8 cellular contexts compared by ENCODE assay signal in the genomic region with DNA sequence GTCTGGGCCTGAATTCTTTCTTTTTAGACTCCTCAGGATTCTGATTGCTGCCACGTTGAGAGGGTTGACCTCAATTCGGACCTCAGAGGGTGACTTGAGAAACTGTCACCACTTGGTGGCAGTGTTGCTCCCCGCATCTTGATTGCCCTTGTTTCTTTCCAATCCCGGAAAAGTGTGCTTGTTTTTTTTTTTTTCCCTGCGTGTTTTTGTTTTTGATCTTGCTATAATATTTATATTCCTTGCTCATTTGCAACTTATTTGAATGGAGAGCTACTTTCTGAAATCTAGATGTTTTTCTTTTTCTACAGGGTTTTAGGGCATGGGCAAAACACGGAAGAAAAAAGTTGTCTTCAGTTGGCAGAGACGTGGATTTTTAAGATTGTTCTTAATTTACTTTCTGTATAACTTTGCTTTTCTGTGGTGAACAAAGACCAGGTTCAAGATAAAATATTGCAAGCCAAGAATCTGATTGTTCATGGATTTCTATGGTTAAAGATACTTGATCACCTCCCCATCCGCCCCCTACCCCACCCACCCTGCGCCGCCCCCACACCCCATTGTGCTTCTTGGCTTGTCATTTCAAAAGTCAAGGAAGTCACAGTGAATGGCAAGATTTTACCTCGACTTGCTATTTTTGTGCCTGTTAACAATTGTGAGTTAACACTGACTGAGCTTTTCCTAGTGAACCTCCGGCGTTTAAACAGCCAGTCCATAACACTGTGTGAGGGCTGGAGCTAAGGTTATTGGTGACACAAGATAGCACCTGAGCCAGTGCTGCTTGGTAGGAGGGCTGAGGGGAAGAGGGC.
DNase-seq lines count a peak whose midpoint lies in the region; ATAC-seq, FAIRE-seq and TF ChIP-seq lines count a peak whose summit lies in the region.

No MANE protein-coding gene starts in this region.

- no peak for ATAC-seq in GM21423 (IDR thresholded peaks at IDR 0.05; ENCODE audit: unreplicated experiment)

- H3K4me1 ChIP-seq in neural progenitor cell (peaks cover 8% of the 10 kb centered on the region), stomach smooth muscle (ENCODE audit: control insufficient read depth, insufficient read depth, low read length) (peaks cover 26% of the 10 kb centered on the region)

- H3K4me1 Mint-ChIP-seq in activated T-helper 1 cell treated with anti-CD3 and anti-CD28 coated beads, Interleukin-12 subunit alpha, Interleukin-12 subunit beta, Interleukin-2, Interleukin-4 antibody, amounts not matched to agents 30 ng/mL and 10 ng/mL and 1 ng/mL, durations not matched to agents 14 hours and 24 hours and 36 hours (ENCODE audit: low read depth): peaks cover 16% of the 10 kb centered on the region
- peaks cover 50% of the 10 kb centered on the region for H3K4me1 Mint-ChIP-seq in neural progenitor cell

- H3K9me3 Mint-ChIP-seq in activated T-helper 1 cell treated with anti-CD3 and anti-CD28 coated beads, Interleukin-12 subunit alpha, Interleukin-12 subunit beta, Interleukin-2, Interleukin-4 antibody, amounts not matched to agents 30 ng/mL and 10 ng/mL and 1 ng/mL, durations not matched to agents 14 hours and 24 hours and 36 hours: no peaks in the 10 kb centered on the region
- no peaks in the 10 kb centered on the region for H3K9me3 Mint-ChIP-seq in neural progenitor cell

- H3K4me2 ChIP-seq in neural progenitor cell: no peak overlapping the region

- peak; percentile 75 for FAIRE-seq in RCC 7860 (lab: Jason Lieb, UNC)

- H3K9ac ChIP-seq in neural progenitor cell (no peak overlapping the region), stomach smooth muscle (ENCODE audit: low read length in 2 of 2) (no peak overlapping the region)

- no peak overlapping the region for H3K27ac ChIP-seq in neural progenitor cell
- H3K27ac ChIP-seq in stomach smooth muscle (ENCODE audit: low read length): peak overlapping the region; percentile 41

- no peak overlapping the region for H2AFZ ChIP-seq in neural progenitor cell (replicated peaks)

- H3K27me3 ChIP-seq in GM06990 (replicated peaks; ENCODE audit: control insufficient read depth, insufficient read depth, low read length): no peaks in the 10 kb centered on the region
- H3K27me3 ChIP-seq in neural progenitor cell: no peaks in the 10 kb centered on the region
- no peaks in the 10 kb centered on the region for H3K27me3 ChIP-seq in stomach smooth muscle (ENCODE audit: control insufficient read depth in 1 of 2, insufficient read depth in 2 of 2, low read length in 2 of 2)

- no peaks in the 10 kb centered on the region for H3K79me2 ChIP-seq in neural progenitor cell (ENCODE audit: low read depth)

- no peaks in the 10 kb centered on the region for H4K20me1 ChIP-seq in neural progenitor cell (ENCODE audit: low read depth)

- DNase-seq in GM06990 (ENCODE audit: extremely low read depth, insufficient read length) (no peak), HS-27A (ENCODE audit: low read depth) (peak; percentile 42), RCC 7860 (ENCODE audit: low spot score) (peak; percentile 34), fibroblast of pulmonary artery (ENCODE audit: low read depth) (peak; percentile 91), neural progenitor cell (ENCODE audit: low spot score) (peak; percentile 84)
- peak; percentile 42 for DNase-seq in activated T-helper 1 cell treated with anti-CD3 and anti-CD28 coated beads, Interleukin-12 subunit alpha, Interleukin-12 subunit beta, Interleukin-2, Interleukin-4 antibody, amounts not matched to agents 30 ng/mL and 10 ng/mL and 1 ng/mL, durations not matched to agents 14 hours and 24 hours and 36 hours (ENCODE audit: low spot score)

- peak overlapping the region; percentile 69 for H3K27ac Mint-ChIP-seq in activated T-helper 1 cell treated with anti-CD3 and anti-CD28 coated beads, Interleukin-12 subunit alpha, Interleukin-12 subunit beta, Interleukin-2, Interleukin-4 antibody, amounts not matched to agents 30 ng/mL and 10 ng/mL and 1 ng/mL, durations not matched to agents 14 hours and 24 hours and 36 hours
- H3K27ac Mint-ChIP-seq in neural progenitor cell: peak overlapping the region; percentile 2

- peak overlapping the region; percentile 83 for H3K4me3 Mint-ChIP-seq in activated T-helper 1 cell treated with anti-CD3 and anti-CD28 coated beads, Interleukin-12 subunit alpha, Interleukin-12 subunit beta, Interleukin-2, Interleukin-4 antibody, amounts not matched to agents 30 ng/mL and 10 ng/mL and 1 ng/mL, durations not matched to agents 14 hours and 24 hours and 36 hours
- H3K4me3 Mint-ChIP-seq in neural progenitor cell: no peak overlapping the region

- intact Hi-C loops in activated T-helper 1 cell treated with anti-CD3 and anti-CD28 coated beads, Interleukin-12 subunit alpha, Interleukin-12 subunit beta, Interleukin-2, Interleukin-4 antibody, amounts not matched to agents 30 ng/mL and 10 ng/mL and 1 ng/mL, durations not matched to agents 14 hours and 24 hours and 36 hours (cut with micrococcal nuclease): loop anchor here (1.0 to 10.0 kb wide), 9 partner anchors 71 to 795 kb away; a partner anchor contains a TSS

- peaks cover 4% of the 10 kb centered on the region for H3F3A ChIP-seq in neural progenitor cell (ENCODE audit: low read depth)

- no peaks in the 10 kb centered on the region for H3K9me3 ChIP-seq in neural progenitor cell (ENCODE audit: low read depth)
- no peaks in the 10 kb centered on the region for H3K9me3 ChIP-seq in stomach smooth muscle (ENCODE audit: control insufficient read depth in 2 of 2, low read length in 2 of 2)

- H3K36me3 Mint-ChIP-seq in activated T-helper 1 cell treated with anti-CD3 and anti-CD28 coated beads, Interleukin-12 subunit alpha, Interleukin-12 subunit beta, Interleukin-2, Interleukin-4 antibody, amounts not matched to agents 30 ng/mL and 10 ng/mL and 1 ng/mL, durations not matched to agents 14 hours and 24 hours and 36 hours (ENCODE audit: low read depth): peaks cover 18% of the 10 kb centered on the region
- peaks cover 6% of the 10 kb centered on the region for H3K36me3 Mint-ChIP-seq in neural progenitor cell

- TF ChIP-seq CTCF in GM06990 (IDR thresholded peaks at IDR 0.05; ENCODE audit: insufficient read depth, low read length, poor library complexity, severe bottlenecking) (peak; percentile 80), fibroblast of pulmonary artery (IDR thresholded peaks at IDR 0.05; ENCODE audit: low read length, missing control alignments) (peak; percentile 76), neural progenitor cell (IDR thresholded peaks at IDR 0.05) (peak; percentile 88)

- H3K27me3 Mint-ChIP-seq in activated T-helper 1 cell treated with anti-CD3 and anti-CD28 coated beads, Interleukin-12 subunit alpha, Interleukin-12 subunit beta, Interleukin-2, Interleukin-4 antibody, amounts not matched to agents 30 ng/mL and 10 ng/mL and 1 ng/mL, durations not matched to agents 14 hours and 24 hours and 36 hours (ENCODE audit: insufficient read depth): no peaks in the 10 kb centered on the region
- peaks cover 2% of the 10 kb centered on the region for H3K27me3 Mint-ChIP-seq in neural progenitor cell (ENCODE audit: insufficient read depth, low read depth)

- H3K4me3 ChIP-seq in GM06990 (replicated peaks; ENCODE audit: low read depth, low read length): no peak overlapping the region
- H3K4me3 ChIP-seq in fibroblast of pulmonary artery (replicated peaks; ENCODE audit: low read depth, low read length): peak overlapping the region; percentile 15
- no peak overlapping the region for H3K4me3 ChIP-seq in neural progenitor cell
- H3K4me3 ChIP-seq in stomach smooth muscle (ENCODE audit: low read length in 2 of 2): peak overlapping the region; percentile 21 to 23

- peaks cover 7% of the 10 kb centered on the region for H3K36me3 ChIP-seq in GM06990 (ENCODE audit: control insufficient read depth, insufficient read depth, low read length)
- peaks cover 3% of the 10 kb centered on the region for H3K36me3 ChIP-seq in neural progenitor cell
- H3K36me3 ChIP-seq in stomach smooth muscle (ENCODE audit: control insufficient read depth in 2 of 2, insufficient read depth in 2 of 2, low read length in 2 of 2): peaks cover 3 to 8% of the 10 kb centered on the region in 2 donors

Comparison
In these comparisons a context has a peak if more than half of its experiments do, and no peak if none do; other contexts are left out.
1. H3K4me3 ChIP-seq: peak in fibroblast of pulmonary artery (single experiment) and stomach smooth muscle (2 of 2); none in GM06990 (single experiment) and neural progenitor cell (single experiment).
2. Peak in every context shown above with its lines, with median percentiles within 50 percentile points of each other: CTCF ChIP-seq.